1 cellular context compared by ENCODE assay signal in genomic region chr7:2834748-2835441, GRCh38.
TF ChIP-seq lines count a peak whose summit lies in the region.

No MANE protein-coding gene starts in this region.

TF ChIP-seq in GM12878, 131 proteins besides CTCF, POLR2A, EP300 and RAD21:
- TF ChIP-seq BCL3 (IDR thresholded peaks at IDR 0.05; ENCODE audit: borderline replicate concordance, insufficient read depth, low read depth, low read length, poor library complexity, severe bottlenecking) (peak; percentile 28), GATAD2B (conservative IDR thresholded peaks at IDR 0.05; ENCODE audit: low read depth) (no peak)
